In the genomic region with DNA sequence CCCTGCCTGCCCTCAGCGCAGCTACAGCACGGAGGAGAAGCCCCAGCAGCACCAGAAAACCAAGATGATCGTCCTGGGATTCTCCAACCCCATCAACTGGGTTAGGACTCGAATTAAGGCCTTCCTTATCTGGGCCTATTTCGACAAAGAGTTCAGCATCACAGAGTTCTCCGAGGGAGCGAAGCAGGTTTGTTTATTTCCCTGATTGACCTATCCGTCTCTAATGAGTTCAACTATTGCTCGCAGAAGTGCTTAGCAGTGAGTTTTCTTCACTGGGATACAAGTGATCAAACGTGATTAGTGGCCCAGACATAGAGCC, we compare ENCODE assay signal across 8 cellular contexts. TPM values are rescaled to one million over a fixed set of nuclear protein-coding genes. Genes with fewer than 3 reads are reported as not detected.
DNase-seq lines count a peak whose midpoint lies in the region; ATAC-seq and TF ChIP-seq lines count a peak whose summit lies in the region.

No MANE protein-coding gene starts in this region.

- peaks cover 80% of the 10 kb centered on the region for H3K79me2 ChIP-seq in DND-41 (ENCODE audit: insufficient read depth, low read length)

- H3K36me3 Mint-ChIP-seq in IgD-negative memory B cell (no peaks in the 10 kb centered on the region), nephron progenitor cell (ENCODE audit: low read depth) (peaks cover 27% of the 10 kb centered on the region)

- H3K4me3 ChIP-seq in DND-41 (ENCODE audit: low read depth in 1 of 2, low read length in 2 of 2), result peak overlapping the region; percentile 99 to 100
- H3K4me3 ChIP-seq in coronary artery, result peak overlapping the region; percentile 97

- no peak for ATAC-seq in DND-41 (ENCODE audit: insufficient read depth, low read depth)
- no peak for ATAC-seq in GM21423 (IDR thresholded peaks at IDR 0.05; ENCODE audit: unreplicated experiment)
- no peak for ATAC-seq in HG02970 (IDR thresholded peaks at IDR 0.05; ENCODE audit: low FRiP score, unreplicated experiment)
- ATAC-seq in HG03025 (IDR thresholded peaks at IDR 0.05; ENCODE audit: low FRiP score, unreplicated experiment), result no peak

- H3K27me3 Mint-ChIP-seq in IgD-negative memory B cell (no peaks in the 10 kb centered on the region), nephron progenitor cell (ENCODE audit: low read depth, poor library complexity) (no peaks in the 10 kb centered on the region)

- H2AFZ ChIP-seq in DND-41 (ENCODE audit: low read depth, low read length), result peak overlapping the region; percentile 95

- H3K27ac Mint-ChIP-seq in IgD-negative memory B cell, result peak overlapping the region; percentile 87 to 93 (median 92)
- H3K27ac Mint-ChIP-seq in nephron progenitor cell, result peak overlapping the region; percentile 99

- H4K20me1 ChIP-seq in DND-41 (ENCODE audit: insufficient read depth, low read length), result peaks cover 16% of the 10 kb centered on the region; the same call in 1 of the 2 replicates

- peak overlapping the region; percentile 77 for H3K4me2 ChIP-seq in DND-41 (ENCODE audit: insufficient read depth, low read length)

- no peak for TF ChIP-seq CTCF in DND-41 (IDR thresholded peaks at IDR 0.05; ENCODE audit: borderline replicate concordance, extremely low read depth, low read length, poor library complexity, severe bottlenecking)
- TF ChIP-seq CTCF in coronary artery (IDR thresholded peaks at IDR 0.05), result no peak
- no peak for TF ChIP-seq CTCF in nephron progenitor cell (IDR thresholded peaks at IDR 0.05)

- H3K36me3 ChIP-seq in DND-41 (ENCODE audit: insufficient read depth, low read length), result peaks cover 43% of the 10 kb centered on the region

- H3K4me1 Mint-ChIP-seq in IgD-negative memory B cell (peaks cover 27 to 38% (median 29%) of the 10 kb centered on the region in 3 donors), nephron progenitor cell (peaks cover 52% of the 10 kb centered on the region)

- H3K27ac ChIP-seq in DND-41 (ENCODE audit: low read length) (peak overlapping the region; percentile 94), coronary artery (peak overlapping the region; percentile 61 to 94)

- H3K4me1 ChIP-seq in DND-41 (ENCODE audit: insufficient read depth, low read length), result peaks cover 51% of the 10 kb centered on the region

- DNase-seq in DND-41 (no peak), coronary artery (ENCODE audit: low spot score) (no peak), nephron progenitor cell (no peak), COLO829 (ENCODE audit: low spot score) (no peak)

- no peaks in the 10 kb centered on the region for H3K27me3 ChIP-seq in DND-41 (ENCODE audit: insufficient read depth, low read length, poor library complexity)

- H3K9me3 ChIP-seq in DND-41 (ENCODE audit: insufficient read depth, low read length, severe bottlenecking), result no peaks in the 10 kb centered on the region

- H3K9me3 Mint-ChIP-seq in IgD-negative memory B cell (no peaks in the 10 kb centered on the region), nephron progenitor cell (no peaks in the 10 kb centered on the region)

- peak overlapping the region; percentile 92 for H3K9ac ChIP-seq in DND-41 (ENCODE audit: low read depth, low read length)

- H3K4me3 Mint-ChIP-seq in IgD-negative memory B cell (peak overlapping the region; percentile 97 to 100 (median 98)), nephron progenitor cell (peak overlapping the region; percentile 99)

RNA-seq across cellular contexts. Expression of gene MAIP1, which starts 0.6 kb away (rescaled TPM):
- 18.0 TPM for polyA plus RNA-seq in IgD-negative memory B cell

RNA-seq across cellular contexts. Expression of gene TYW5, which starts 0.7 kb away (rescaled TPM):
- polyA plus RNA-seq in IgD-negative memory B cell, result 3.9 TPM

RNA-seq across cellular contexts. Expression of gene C2orf69, which starts 44.9 kb away (rescaled TPM):
- polyA plus RNA-seq in IgD-negative memory B cell, result 13.6 TPM
